22 cellular contexts compared by ENCODE assay signal in genomic region chr1:58908539-58909161, GRCh38.
DNase-seq lines count a peak whose midpoint lies in the region; TF ChIP-seq lines count a peak whose summit lies in the region.
"Had no signal": no experiment of that assay in that cellular context is flagged by ENCODE, and none has a peak within 500 bp of the region (broad histone marks: within the 10 kb centered on the region; RNA-seq: fewer than 3 reads in every experiment).

No MANE protein-coding gene starts in this region.

- POLR2A ChIA-PET in activated CD4-positive, alpha-beta memory T cell treated with anti-CD3 and anti-CD28 coated beads, Interleukin-2, amount 10 ng/mL, durations not matched to agents 7 days and 5 days (lab: Charles Lee), result no interaction called here

- no peaks in the 10 kb centered on the region for H3K36me3 Mint-ChIP-seq in activated CD4-positive, alpha-beta memory T cell treated with anti-CD3 and anti-CD28 coated beads, Interleukin-2, amount 10 ng/mL, durations not matched to agents 7 days and 5 days (ENCODE audit: low read depth)

- CTCF ChIA-PET in activated CD4-positive, alpha-beta memory T cell treated with anti-CD3 and anti-CD28 coated beads, Interleukin-2, amount 10 ng/mL, durations not matched to agents 7 days and 5 days (lab: Charles Lee), result no interaction called here

- H3K4me3 ChIP-seq in AG10803 (ENCODE audit: low read length) (no peak overlapping the region), choroid plexus epithelial cell (ENCODE audit: low read depth, low read length) (no peak overlapping the region), lower leg skin (ENCODE audit: low read depth, poor library complexity, severe bottlenecking) (no peak overlapping the region)
- H3K4me3 ChIP-seq: dorsolateral prefrontal cortex, left lung, Peyer's patch, SK-N-MC had no signal

- no peak overlapping the region for H3K27ac Mint-ChIP-seq in activated CD4-positive, alpha-beta memory T cell treated with anti-CD3 and anti-CD28 coated beads, Interleukin-2, amount 10 ng/mL, durations not matched to agents 7 days and 5 days
- H3K27ac Mint-ChIP-seq: activated T-cell treated with anti-CD3 and anti-CD28 coated beads, Interleukin-2, amount 50 U/mL, for 24 hours; B cell had no signal

- H3K9me3 Mint-ChIP-seq in activated CD4-positive, alpha-beta memory T cell treated with anti-CD3 and anti-CD28 coated beads, Interleukin-2, amount 10 ng/mL, durations not matched to agents 7 days and 5 days, result no peaks in the 10 kb centered on the region
- H3K9me3 Mint-ChIP-seq: activated T-cell treated with anti-CD3 and anti-CD28 coated beads, Interleukin-2, amount 50 U/mL, for 24 hours; neural crest cell had no signal

- DNase-seq in AG10803 (ENCODE audit: low read depth) (peak; percentile 83), HT1080 (ENCODE audit: low read depth) (peak; percentile 42), choroid plexus epithelial cell (ENCODE audit: low read depth) (peak; percentile 43), kidney tubule cell (ENCODE audit: low spot score) (peak; percentile 20), DMS79 treated with DMSO at 0.1 percent for 48 hours (lab: John Stamatoyannopoulos, UW) (no peak), lower leg skin (ENCODE audit: low spot score in 2 of 2) (no peak)
- DNase-seq in stimulated activated CD4-positive, alpha-beta T cell treated with anti-CD3 and anti-CD28 coated beads, Interleukin-2, amount 100 ng/mL, for 24 hours, result no peak
- no peak for DNase-seq in activated CD4-positive, alpha-beta memory T cell treated with anti-CD3 and anti-CD28 coated beads, Interleukin-2, amount 10 ng/mL, durations not matched to agents 7 days and 5 days
- DNase-seq: activated naive CD4-positive, alpha-beta T cell treated with Interleukin-2 at 50 U/mL for 16 hours; activated T-cell treated with anti-CD3 and anti-CD28 coated beads, Interleukin-2, amount 50 U/mL, for 24 hours; amygdala; caudate nucleus; DND-41; dorsolateral prefrontal cortex; left lung; NCI-H1092 treated with DMSO at 0.1 percent for 48 hours; NCI-H2029 treated with DMSO at 0.1 percent for 48 hours; NCI-H345; Peyer's patch had no signal

- peaks cover 10% of the 10 kb centered on the region for H3K4me1 Mint-ChIP-seq in activated CD4-positive, alpha-beta memory T cell treated with anti-CD3 and anti-CD28 coated beads, Interleukin-2, amount 10 ng/mL, durations not matched to agents 7 days and 5 days

- H3K27me3 Mint-ChIP-seq in activated CD4-positive, alpha-beta memory T cell treated with anti-CD3 and anti-CD28 coated beads, Interleukin-2, amount 10 ng/mL, durations not matched to agents 7 days and 5 days, result peaks cover 8% of the 10 kb centered on the region
- H3K27me3 Mint-ChIP-seq: activated T-cell treated with anti-CD3 and anti-CD28 coated beads, Interleukin-2, amount 50 U/mL, for 24 hours had no signal

- intact Hi-C loops in lower leg skin (cut with DNase I; ENCODE audit: low total_unique reads), result no loop called here

- WGBS in lower leg skin, 2 donors, result 83 to 94% methylated on average over 2 of the region's 2 CpGs

- no peak for TF ChIP-seq CTCF in AG10803 (conservative IDR thresholded peaks at IDR 0.05; ENCODE audit: low read length)
- no peak for TF ChIP-seq CTCF in choroid plexus epithelial cell (conservative IDR thresholded peaks at IDR 0.05; ENCODE audit: low read depth, low read length)
- no peak for TF ChIP-seq CTCF in lower leg skin (IDR thresholded peaks at IDR 0.05)

- no peak overlapping the region for H3K4me3 Mint-ChIP-seq in activated CD4-positive, alpha-beta memory T cell treated with anti-CD3 and anti-CD28 coated beads, Interleukin-2, amount 10 ng/mL, durations not matched to agents 7 days and 5 days
- H3K4me3 Mint-ChIP-seq: activated T-cell treated with anti-CD3 and anti-CD28 coated beads, Interleukin-2, amount 50 U/mL, for 24 hours; B cell; neural crest cell had no signal

- no peak for TF ChIP-seq POLR2A in lower leg skin (IDR thresholded peaks at IDR 0.05)

Comparison
In these comparisons a context has a peak if more than half of its experiments do, and no peak if none do; other contexts are left out.
1. DNase-seq: peak in AG10803 (single experiment), HT1080 (single experiment), choroid plexus epithelial cell (single experiment) and kidney tubule cell (single experiment); none in DMS79 treated with DMSO at 0.1 percent for 48 hours (single experiment), stimulated activated CD4-positive, alpha-beta T cell treated with anti-CD3 and anti-CD28 coated beads, Interleukin-2, amount 100 ng/mL, for 24 hours (0 of 2), lower leg skin (0 of 2) and activated CD4-positive, alpha-beta memory T cell treated with anti-CD3 and anti-CD28 coated beads, Interleukin-2, amount 10 ng/mL, durations not matched to agents 7 days and 5 days (single experiment).